In the genomic region with DNA sequence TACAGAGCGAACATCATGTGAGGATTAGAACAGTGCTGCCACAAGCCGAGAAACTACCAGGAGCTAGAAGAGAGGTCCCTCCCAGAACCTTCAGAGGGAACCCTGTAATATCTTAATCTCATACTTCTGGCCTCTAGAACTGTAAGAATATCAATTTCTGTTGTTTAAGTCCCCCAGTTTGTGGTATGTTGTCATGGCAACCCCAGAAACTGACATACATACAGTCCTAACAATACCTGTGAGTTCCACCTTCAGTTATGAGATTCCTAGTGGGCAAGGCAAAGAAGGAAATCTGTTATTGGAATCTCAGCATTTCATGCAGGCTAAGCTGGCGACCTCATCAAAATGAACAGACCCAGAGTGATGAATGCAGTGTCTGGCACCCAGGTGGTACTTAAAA, we compare ENCODE assay signal across 23 cellular contexts. TPM values are rescaled to one million over a fixed set of nuclear protein-coding genes. Genes with fewer than 3 reads are reported as not detected.
"Had no signal": no experiment of that assay in that cellular context is flagged by ENCODE, and none has a peak within 500 bp of the region (broad histone marks: within the 10 kb centered on the region; RNA-seq: fewer than 3 reads in every experiment).

No MANE protein-coding gene starts in this region.

- H3K36me3 ChIP-seq: MG63, SJSA1 had no signal

- H3K4me2 ChIP-seq: SK-N-SH had no signal

- H3K27me3 ChIP-seq: MG63, SJSA1 had no signal

- H3K27ac ChIP-seq: SJSA1 had no signal

- DNase-seq: activated CD4-positive, alpha-beta T cell treated with anti-CD3 and anti-CD28 coated beads for 36 hours; activated CD4-positive, alpha-beta T cell treated with anti-CD3 and anti-CD28 coated beads, Interleukin-2, amount 10 ng/mL, durations not matched to agents 7 days and 5 days; activated CD4-positive, alpha-beta T cell treated with anti-CD3 and anti-CD28 coated beads, Interleukin-2, amount 50 U/mL, for 48 hours; activated CD8-positive, alpha-beta T cell treated with anti-CD3 and anti-CD28 coated beads, Interleukin-2, amount 10 ng/mL, durations not matched to agents 7 days and 5 days; activated gamma-delta T cell treated with Interleukin-2 at 50 U/mL for 16 hours; activated naive CD4-positive, alpha-beta T cell treated with anti-CD3 and anti-CD28 coated beads, Interleukin-2, amount 10 ng/mL, durations not matched to agents 7 days and 5 days; activated naive CD8-positive, alpha-beta T cell treated with anti-CD3 and anti-CD28 coated beads, Interleukin-2, amount 50 U/mL, for 24 hours; activated T-cell treated with anti-CD3 and anti-CD28 coated beads, Interleukin-2, amount 50 U/mL, for 4 hours; Karpas-422; MG63; NCI-H1048; NCI-H1105 treated with DMSO at 0.1 percent for 48 hours; NCI-H1436; NCI-H1694; NCI-H1930; NCI-H2081 treated with DMSO at 0.1 percent for 48 hours; NCI-H510A; NCI-H526; NCI-H748 treated with DMSO at 0.1 percent for 48 hours; SHP77 treated with DMSO at 0.1 percent for 48 hours; SK-N-SH had no signal

- H3K9ac ChIP-seq: SK-N-SH had no signal

- H3K9me3 ChIP-seq: MG63, SJSA1, SK-N-SH had no signal

- H3K4me3 ChIP-seq: MG63, SJSA1 had no signal

RNA-seq across cellular contexts. Expression of a gene that starts 54.4 kb away (rescaled TPM):
- total RNA-seq: RPMI7951, SJSA1 had no signal
